Comparison of ENCODE assay signal across 11 cellular contexts in genomic region chr6:52126231-52126630, GRCh38. TPM values are rescaled to one million over a fixed set of nuclear protein-coding genes. Genes with fewer than 3 reads are reported as not detected.
"Had no signal": no experiment of that assay in that cellular context is flagged by ENCODE, and none has a peak within 500 bp of the region (broad histone marks: within the 10 kb centered on the region; RNA-seq: fewer than 3 reads in every experiment).

No MANE protein-coding gene starts in this region.

- H2AFZ ChIP-seq: GM23338 had no signal

- H3K9me3 Mint-ChIP-seq: HFFc6 had no signal

- ATAC-seq: GM23338, HCT116 had no signal

- H3K36me3 ChIP-seq: HAP-1 had no signal

- H3K4me3 Mint-ChIP-seq: GM23338, HFFc6, IgD-negative memory B cell had no signal

- H3K4me1 Mint-ChIP-seq: GM23338, IgD-negative memory B cell had no signal

- H3K4me2 ChIP-seq: GM23338 had no signal

- H3K4me1 ChIP-seq: HAP-1 had no signal

- H3K4me3 ChIP-seq: GM23338, HAP-1 had no signal

- H3K9me3 ChIP-seq: HAP-1 had no signal

- H3K27ac ChIP-seq: HL-60 had no signal

- H3K36me3 Mint-ChIP-seq: IgD-negative memory B cell had no signal

- H3K27ac Mint-ChIP-seq: GM23338, HFFc6, IgD-negative memory B cell had no signal

- DNase-seq: H7, HFFc6, KBM-7 had no signal

RNA-seq across cellular contexts. Expression of gene PKHD1, which starts 38.8 kb away (rescaled TPM):
- total RNA-seq: H4, HFFc6, HT1080 had no signal
- polyA plus RNA-seq: IgD-negative memory B cell had no signal

RNA-seq across cellular contexts. Expression of gene IL17A, which starts 59.9 kb away (rescaled TPM):
- total RNA-seq: GM23338, H4, HepG2, HFFc6, HT1080 had no signal
- polyA plus RNA-seq: GM23338, HepG2, IgD-negative memory B cell had no signal
